Comparison of ENCODE assay signal across 8 cellular contexts in the genomic region with DNA sequence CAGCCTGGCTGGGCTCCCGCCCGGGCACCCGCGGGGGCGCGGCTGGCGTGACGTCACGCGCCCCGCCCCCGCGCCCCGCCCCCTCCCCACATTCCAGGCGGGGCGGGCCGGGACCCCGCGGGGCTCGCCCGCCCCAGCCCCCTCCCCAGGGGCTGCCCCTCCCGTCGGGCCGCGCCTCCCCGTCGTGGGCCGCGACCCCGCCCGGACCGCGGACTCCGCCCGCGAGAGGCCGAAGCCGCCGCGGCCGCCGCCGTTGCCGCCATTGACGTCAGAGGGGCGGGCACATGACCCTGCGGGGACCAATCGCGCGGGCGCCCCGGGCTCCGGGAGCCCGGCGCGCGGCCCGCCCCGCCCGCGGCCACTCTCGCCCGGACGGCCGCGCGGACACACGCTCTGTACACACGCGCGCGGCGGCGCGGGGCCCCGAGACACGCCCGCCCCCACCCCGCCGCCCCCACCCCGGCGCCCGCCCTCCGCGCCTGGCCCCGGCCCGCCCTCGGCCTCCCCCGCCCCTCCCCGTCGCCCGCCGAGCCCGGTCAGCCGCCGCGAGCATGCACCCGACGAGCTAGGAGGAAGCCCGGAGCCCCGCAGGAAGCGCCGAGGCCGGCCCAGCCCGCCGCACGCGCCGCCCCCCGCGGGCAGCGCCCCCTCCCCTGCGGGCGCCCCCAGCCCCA. TPM values are rescaled to one million over a fixed set of nuclear protein-coding genes. Genes with fewer than 3 reads are reported as not detected.
DNase-seq lines count a peak whose midpoint lies in the region; ATAC-seq and TF ChIP-seq lines count a peak whose summit lies in the region.

A gene (plus strand): TSS at position 361 of the 674 bp plus-strand sequence.

- no peaks in the 10 kb centered on the region for H3K36me3 Mint-ChIP-seq in nephron (ENCODE audit: low read depth)
- H3K36me3 Mint-ChIP-seq in stimulated activated naive CD8-positive, alpha-beta T cell treated with anti-CD3 and anti-CD28 coated beads, Interleukin-15, Interleukin-2, amounts not matched to agents 100 ng/mL and 50 ng/mL, for 24 hours (ENCODE audit: low read depth) = peaks cover 3% of the 10 kb centered on the region

- no peaks in the 10 kb centered on the region for H3K9me3 Mint-ChIP-seq in nephron
- no peaks in the 10 kb centered on the region for H3K9me3 Mint-ChIP-seq in stimulated activated naive CD8-positive, alpha-beta T cell treated with anti-CD3 and anti-CD28 coated beads, Interleukin-15, Interleukin-2, amounts not matched to agents 100 ng/mL and 50 ng/mL, for 24 hours

- no peaks in the 10 kb centered on the region for H3K27me3 ChIP-seq in HL-60 (ENCODE audit: insufficient read depth, poor library complexity, severe bottlenecking)

- peak within 1 kb of the TSS; percentile 79 for H3K27ac ChIP-seq in HL-60 (replicated peaks)

- H3K4me1 Mint-ChIP-seq in nephron = peaks cover 47% of the 10 kb centered on the region
- peaks cover 48% of the 10 kb centered on the region for H3K4me1 Mint-ChIP-seq in stimulated activated naive CD8-positive, alpha-beta T cell treated with anti-CD3 and anti-CD28 coated beads, Interleukin-15, Interleukin-2, amounts not matched to agents 100 ng/mL and 50 ng/mL, for 24 hours (ENCODE audit: low read depth)

- DNase-seq in COR-L47 (lab: John Stamatoyannopoulos, UW) (peak; percentile 78), HL-60 (ENCODE audit: low read depth in 1 of 2, low spot score in 1 of 2) (peak in 1 of 2 experiments; percentile 52), SHP77 (lab: John Stamatoyannopoulos, UW) (peak; percentile 78 to 89), fibroblast of the aortic adventitia (ENCODE audit: low read depth) (peak; percentile 73)
- DNase-seq in activated effector memory CD4-positive, alpha-beta T cell treated with anti-CD3 and anti-CD28 coated beads, Interleukin-2, amount 50 U/mL, for 16 hours = peak; percentile 92

- peak within 1 kb of the TSS; percentile 65 for H3K4me3 ChIP-seq in HL-60 (replicated peaks; ENCODE audit: insufficient read depth, low read length)
- peak within 1 kb of the TSS; percentile 86 for H3K4me3 ChIP-seq in fibroblast of the aortic adventitia (ENCODE audit: low read depth, low read length)

- H3K27me3 Mint-ChIP-seq in nephron (ENCODE audit: low read depth) = peaks cover 26% of the 10 kb centered on the region
- peaks cover 9% of the 10 kb centered on the region for H3K27me3 Mint-ChIP-seq in stimulated activated naive CD8-positive, alpha-beta T cell treated with anti-CD3 and anti-CD28 coated beads, Interleukin-15, Interleukin-2, amounts not matched to agents 100 ng/mL and 50 ng/mL, for 24 hours

- TF ChIP-seq CTCF in HL-60 (IDR thresholded peaks at IDR 0.05; ENCODE audit: insufficient read depth, low read length) = no peak
- no peak for TF ChIP-seq CTCF in fibroblast of the aortic adventitia (IDR thresholded peaks at IDR 0.05; ENCODE audit: insufficient read depth, low read length)
- no peak for TF ChIP-seq CTCF in nephron (IDR thresholded peaks at IDR 0.05; ENCODE audit: unreplicated experiment in 3 of 3)

- ATAC-seq in GM19455 (IDR thresholded peaks at IDR 0.05; ENCODE audit: unreplicated experiment) = peak; percentile 81

- peak within 1 kb of the TSS; percentile 92 to 93 (median 92) for H3K4me3 Mint-ChIP-seq in nephron
- peak within 1 kb of the TSS; percentile 88 for H3K4me3 Mint-ChIP-seq in stimulated activated naive CD8-positive, alpha-beta T cell treated with anti-CD3 and anti-CD28 coated beads, Interleukin-15, Interleukin-2, amounts not matched to agents 100 ng/mL and 50 ng/mL, for 24 hours

- peak within 1 kb of the TSS; percentile 84 to 96 (median 93) for H3K27ac Mint-ChIP-seq in nephron
- peak within 1 kb of the TSS; percentile 86 for H3K27ac Mint-ChIP-seq in stimulated activated naive CD8-positive, alpha-beta T cell treated with anti-CD3 and anti-CD28 coated beads, Interleukin-15, Interleukin-2, amounts not matched to agents 100 ng/mL and 50 ng/mL, for 24 hours

RNA-seq across cellular contexts. Expression of the gene that starts here (rescaled TPM):
- total RNA-seq in fibroblast of the aortic adventitia (ENCODE audit: low replicate concordance) = 12.3 and 15.7 TPM in 2 replicates
